Comparison of ENCODE assay signal across 14 cellular contexts in the genomic region with DNA sequence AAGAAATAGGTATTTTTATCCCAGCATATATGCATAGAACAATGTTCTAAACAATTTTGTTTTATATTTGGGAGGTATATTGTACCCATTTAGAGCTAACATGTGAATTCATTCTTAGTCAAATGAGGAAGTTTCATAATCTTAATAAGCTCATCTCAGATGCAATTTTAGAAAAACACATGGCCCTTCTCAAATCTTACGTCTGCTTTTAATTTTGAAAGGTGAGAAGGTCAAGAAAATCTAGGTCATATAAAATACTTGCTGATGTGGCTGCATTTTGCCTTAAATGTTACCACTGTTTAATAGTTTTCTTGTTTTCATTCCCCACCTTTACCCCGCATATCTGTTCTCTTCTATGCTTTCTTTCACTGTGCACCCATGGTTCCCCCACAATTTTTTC.
A peak's percentile ranks its signal among the peaks of the same experiment; 100 is the strongest.
DNase-seq lines count a peak whose midpoint lies in the region; ATAC-seq, FAIRE-seq and TF ChIP-seq lines count a peak whose summit lies in the region.
"Had no signal": no experiment of that assay in that cellular context is flagged by ENCODE, and none has a peak within 500 bp of the region (broad histone marks: within the 10 kb centered on the region; RNA-seq: fewer than 3 reads in every experiment).

No MANE protein-coding gene starts in this region.

- no peak for TF ChIP-seq EP300 in ovary (IDR thresholded peaks at IDR 0.05)

- no peak overlapping the region for H3K4me3 ChIP-seq in ovary
- H3K4me3 ChIP-seq: A549, GM12878, GM23338 had no signal

- no peak for TF ChIP-seq POLR2A in ovary (IDR thresholded peaks at IDR 0.05)

- no peaks in the 10 kb centered on the region for H3K36me3 ChIP-seq in ovary
- H3K36me3 ChIP-seq: BE2C had no signal

- intact Hi-C loops in ovary (cut with DNase I) = no loop called here

- WGBS in ovary, 3 donors = 65 to 74% (median 72%) methylated on average over 2 of the region's 2 CpGs

- H3K27ac ChIP-seq in ovary = no peak overlapping the region
- H3K27ac ChIP-seq: A549 had no signal

- no peak for TF ChIP-seq CTCF in ovary (IDR thresholded peaks at IDR 0.05)

- no peaks in the 10 kb centered on the region for H3K9me3 ChIP-seq in ovary
- H3K9me3 ChIP-seq: A549, BE2C had no signal

- H3K4me1 ChIP-seq in ovary (ENCODE audit: insufficient read depth) = no peaks in the 10 kb centered on the region
- H3K4me1 ChIP-seq: A549, BE2C had no signal

- peak; percentile 45 for FAIRE-seq in endometrium (lab: Jason Lieb, UNC)
- FAIRE-seq: A549, GM12878, GM18507 had no signal

- DNase-seq in HCEC 1CT (peak; percentile 44), NOMO-1 treated with dmso at 0.1 percent for 144 hours (lab: John Stamatoyannopoulos, UW; ENCODE audit: unreplicated experiment) (peak; percentile 3), ovary (no peak), T-helper 1 cell (no peak)
- DNase-seq: BE2C; CD8-positive, alpha-beta memory T cell; DMS79; H7 had no signal

- ATAC-seq in GM21786 (IDR thresholded peaks at IDR 0.05; ENCODE audit: unreplicated experiment) = no peak
- ATAC-seq: A549, GM12878, GM23338 had no signal

- H3K27me3 ChIP-seq in ovary = no peaks in the 10 kb centered on the region
- H3K27me3 ChIP-seq: BE2C had no signal

Comparison
In these comparisons a context has a peak if more than half of its experiments do, and no peak if none do; other contexts are left out.
1. DNase-seq: peak in HCEC 1CT (single experiment) and NOMO-1 treated with dmso at 0.1 percent for 144 hours (single experiment); none in ovary (0 of 5) and T-helper 1 cell (0 of 5).